In the genomic region with DNA sequence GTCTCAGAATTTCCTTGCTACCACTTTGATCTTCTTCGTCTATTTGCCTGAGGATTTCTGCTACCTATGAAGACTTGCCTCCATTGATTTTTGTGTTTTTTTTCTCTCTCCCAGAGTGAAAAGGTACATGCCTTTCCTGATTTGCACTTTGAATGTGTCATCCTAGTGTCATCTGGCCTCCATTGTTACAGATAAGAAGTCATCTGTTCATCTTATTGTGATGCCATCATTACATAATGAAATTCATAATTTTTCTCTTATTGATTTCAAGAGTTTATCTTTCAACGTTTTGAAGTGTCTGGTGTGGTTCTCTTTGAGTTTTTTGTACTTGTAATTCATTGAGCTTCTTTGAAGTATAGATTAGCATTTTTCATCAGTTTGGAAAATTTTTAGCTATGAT, we compare ENCODE assay signal across 26 cellular contexts.
"Had no signal": no experiment of that assay in that cellular context is flagged by ENCODE, and none has a peak within 500 bp of the region (broad histone marks: within the 10 kb centered on the region; RNA-seq: fewer than 3 reads in every experiment).

No MANE protein-coding gene starts in this region.

- FAIRE-seq: pancreas, small intestine had no signal

- H3K4me3 ChIP-seq: left ventricle myocardium inferior, lung, mucosa of descending colon, pancreas, prostate gland, sigmoid colon, spleen, tibial nerve, upper lobe of left lung, vagina had no signal

- H3K9me3 ChIP-seq: pancreas, prostate gland, sigmoid colon had no signal

- ATAC-seq: mucosa of descending colon; naive thymus-derived CD4-positive, alpha-beta T cell; natural killer cell treated with Interleukin-12 subunit alpha and Interleukin-12 subunit beta and Interleukin-15 and Interleukin-18, amount 100 ng/mL, for 72 hours; pancreas; right cardiac atrium; stimulated activated effector memory CD8-positive, alpha-beta T cell treated with anti-CD3 and anti-CD28 coated beads, Interleukin-12 subunit alpha, Interleukin-12 subunit beta, amount 100 ng/mL, for 72 hours; stimulated activated naive CD8-positive, alpha-beta T cell treated with anti-CD3 and anti-CD28 coated beads, Interleukin-15, amount 100 ng/mL, for 72 hours had no signal

- H3K27ac Mint-ChIP-seq: immature natural killer cell; naive thymus-derived CD4-positive, alpha-beta T cell; natural killer cell treated with Interleukin-12 subunit alpha and Interleukin-12 subunit beta and Interleukin-15 and Interleukin-18, amount 100 ng/mL, for 72 hours; stimulated activated effector memory CD8-positive, alpha-beta T cell treated with anti-CD3 and anti-CD28 coated beads, Interleukin-12 subunit alpha, Interleukin-12 subunit beta, amount 100 ng/mL, for 72 hours; stimulated activated naive CD8-positive, alpha-beta T cell treated with anti-CD3 and anti-CD28 coated beads, Interleukin-15, amount 100 ng/mL, for 72 hours had no signal

- H3K36me3 ChIP-seq: left ventricle myocardium inferior, pancreas, prostate gland, sigmoid colon, spleen, tibial nerve, upper lobe of left lung, vagina had no signal

- H3K36me3 Mint-ChIP-seq: immature natural killer cell; stimulated activated effector memory CD8-positive, alpha-beta T cell treated with anti-CD3 and anti-CD28 coated beads, Interleukin-12 subunit alpha, Interleukin-12 subunit beta, amount 100 ng/mL, for 72 hours had no signal

- H3K4me1 ChIP-seq: left ventricle myocardium inferior, pancreas, prostate gland, sigmoid colon, spleen, tibial nerve, upper lobe of left lung, vagina had no signal

- H3K27me3 ChIP-seq: pancreas, sigmoid colon, spleen, tibial nerve, upper lobe of left lung, vagina had no signal

- DNase-seq: hypothalamus; immature natural killer cell; islet precursor cell; left ventricle myocardium inferior; midbrain; mucosa of descending colon; naive thymus-derived CD4-positive, alpha-beta T cell; nucleus accumbens; pancreas; posterior cingulate gyrus; retina; right cardiac atrium; sigmoid colon; small intestine; spleen; stimulated activated CD4-positive, alpha-beta T cell treated with anti-CD3 and anti-CD28 coated beads, Interleukin-4, amount 100 ng/mL, for 24 hours; stimulated activated naive CD4-positive, alpha-beta T cell; stimulated activated naive CD8-positive, alpha-beta T cell treated with anti-CD3 and anti-CD28 coated beads, Interleukin-15, amount 100 ng/mL, for 72 hours; substantia nigra; upper lobe of left lung had no signal

- H3K27me3 Mint-ChIP-seq: naive thymus-derived CD4-positive, alpha-beta T cell; natural killer cell treated with Interleukin-12 subunit alpha and Interleukin-12 subunit beta and Interleukin-15 and Interleukin-18, amount 100 ng/mL, for 72 hours; stimulated activated naive CD8-positive, alpha-beta T cell treated with anti-CD3 and anti-CD28 coated beads, Interleukin-15, amount 100 ng/mL, for 72 hours had no signal

- H3K4me3 Mint-ChIP-seq: immature natural killer cell; naive thymus-derived CD4-positive, alpha-beta T cell; natural killer cell treated with Interleukin-12 subunit alpha and Interleukin-12 subunit beta and Interleukin-15 and Interleukin-18, amount 100 ng/mL, for 72 hours; stimulated activated effector memory CD8-positive, alpha-beta T cell treated with anti-CD3 and anti-CD28 coated beads, Interleukin-12 subunit alpha, Interleukin-12 subunit beta, amount 100 ng/mL, for 72 hours; stimulated activated naive CD8-positive, alpha-beta T cell treated with anti-CD3 and anti-CD28 coated beads, Interleukin-15, amount 100 ng/mL, for 72 hours had no signal

- H3K27ac ChIP-seq: left ventricle myocardium inferior, pancreas, prostate gland, sigmoid colon, spleen, tibial nerve, upper lobe of left lung, vagina had no signal

- H3K4me1 Mint-ChIP-seq: immature natural killer cell; stimulated activated effector memory CD8-positive, alpha-beta T cell treated with anti-CD3 and anti-CD28 coated beads, Interleukin-12 subunit alpha, Interleukin-12 subunit beta, amount 100 ng/mL, for 72 hours; stimulated activated naive CD8-positive, alpha-beta T cell treated with anti-CD3 and anti-CD28 coated beads, Interleukin-15, amount 100 ng/mL, for 72 hours had no signal
